32 cellular contexts compared by ENCODE assay signal in the genomic region with DNA sequence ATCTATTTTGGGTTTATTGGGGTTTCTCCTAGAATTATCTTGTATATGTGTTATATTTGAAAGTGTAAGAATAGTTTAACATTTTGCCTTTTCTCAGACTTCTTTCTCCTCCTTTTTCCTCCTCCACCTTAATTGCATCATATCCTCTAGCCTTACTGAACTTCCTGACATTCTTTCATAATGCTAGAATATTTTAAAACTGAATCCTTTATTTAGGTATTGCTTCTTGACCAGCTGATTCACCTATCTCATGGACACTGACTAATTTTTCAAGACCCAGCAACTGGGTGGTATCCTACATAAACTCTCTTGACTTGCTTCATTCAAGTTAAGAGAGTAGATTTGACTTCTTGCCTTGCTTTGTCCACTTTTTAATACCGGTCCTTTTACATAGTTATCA.
DNase-seq lines count a peak whose midpoint lies in the region; ATAC-seq, FAIRE-seq and TF ChIP-seq lines count a peak whose summit lies in the region.
"Had no signal": no experiment of that assay in that cellular context is flagged by ENCODE, and none has a peak within 500 bp of the region (broad histone marks: within the 10 kb centered on the region; RNA-seq: fewer than 3 reads in every experiment).

No MANE protein-coding gene starts in this region.

- H3K36me3 ChIP-seq in ACC112 (ENCODE audit: insufficient read depth, low read length) (no peaks in the 10 kb centered on the region), astrocyte (ENCODE audit: insufficient read depth, low read length) (no peaks in the 10 kb centered on the region)
- H3K36me3 ChIP-seq: MG63, pancreas, upper lobe of left lung had no signal

- H3K36me3 Mint-ChIP-seq in astrocyte (ENCODE audit: low read depth, unreplicated experiment) = no peaks in the 10 kb centered on the region
- H3K36me3 Mint-ChIP-seq in nephron progenitor cell (ENCODE audit: low read depth) = no peaks in the 10 kb centered on the region
- H3K36me3 Mint-ChIP-seq: activated naive CD8-positive, alpha-beta T cell treated with anti-CD3 and anti-CD28 coated beads, Interleukin-2, amount 10 ng/mL, durations not matched to agents 7 days and 5 days; stimulated activated memory B cell treated with anti-CD40 and anti-IgM and Interleukin-4, amounts not matched to agents 10 μg/mL and 1 μg/mL and 100 μg/mL, for 72 hours; T-cell had no signal

- H3K4me3 ChIP-seq in ACC112 (ENCODE audit: low read depth, low read length) = no peak overlapping the region
- no peak overlapping the region for H3K4me3 ChIP-seq in astrocyte (ENCODE audit: insufficient read depth, low read depth, low read length)
- no peak overlapping the region for H3K4me3 ChIP-seq in fibroblast of the aortic adventitia (ENCODE audit: low read depth, low read length)
- H3K4me3 ChIP-seq: hepatocyte, K562, MG63, pancreas, skin epidermis, upper lobe of left lung had no signal

- TF ChIP-seq CTCF in astrocyte (IDR thresholded peaks at IDR 0.05; ENCODE audit: insufficient read depth, low read depth, low read length) (no peak), fibroblast of the aortic adventitia (IDR thresholded peaks at IDR 0.05; ENCODE audit: insufficient read depth, low read length) (no peak), nephron progenitor cell (IDR thresholded peaks at IDR 0.05) (no peak)

- H3K4me1 Mint-ChIP-seq in astrocyte (ENCODE audit: low read depth, unreplicated experiment) = peaks cover 12% of the 10 kb centered on the region
- peaks cover 8% of the 10 kb centered on the region for H3K4me1 Mint-ChIP-seq in nephron progenitor cell
- H3K4me1 Mint-ChIP-seq: activated B cell treated with CpG ODN at 0.5 μM for 24 hours; activated CD4-positive, alpha-beta T cell treated with anti-CD3 and anti-CD28 coated beads, Interleukin-2, amount 10 ng/mL, durations not matched to agents 7 days and 5 days; activated naive CD8-positive, alpha-beta T cell treated with anti-CD3 and anti-CD28 coated beads, Interleukin-2, amount 10 ng/mL, durations not matched to agents 7 days and 5 days; endodermal cell; nephron; stimulated activated memory B cell treated with anti-CD40 and anti-IgM and Interleukin-4, amounts not matched to agents 10 μg/mL and 1 μg/mL and 100 μg/mL, for 72 hours; T-cell had no signal

- H4K20me1 ChIP-seq in astrocyte (ENCODE audit: insufficient read depth, low read length) = no peaks in the 10 kb centered on the region

- H3K9me3 ChIP-seq in astrocyte (ENCODE audit: insufficient read depth, low read depth, low read length) = no peaks in the 10 kb centered on the region
- H3K9me3 ChIP-seq: MG63, pancreas, upper lobe of left lung had no signal

- H3K4me3 Mint-ChIP-seq in astrocyte (ENCODE audit: unreplicated experiment) (no peak overlapping the region), nephron progenitor cell (no peak overlapping the region)
- H3K4me3 Mint-ChIP-seq: activated B cell treated with CpG ODN at 0.5 μM for 24 hours; activated CD4-positive, alpha-beta T cell treated with anti-CD3 and anti-CD28 coated beads, Interleukin-2, amount 10 ng/mL, durations not matched to agents 7 days and 5 days; activated naive CD8-positive, alpha-beta T cell treated with anti-CD3 and anti-CD28 coated beads, Interleukin-2, amount 10 ng/mL, durations not matched to agents 7 days and 5 days; activated T-cell treated with anti-CD3 and anti-CD28 coated beads, Interleukin-2, amount 50 U/mL, for 4 hours; endodermal cell; nephron; stimulated activated memory B cell treated with anti-CD40 and anti-IgM and Interleukin-4, amounts not matched to agents 10 μg/mL and 1 μg/mL and 100 μg/mL, for 72 hours; T-cell had no signal

- H3K4me1 ChIP-seq in ACC112 (ENCODE audit: control insufficient read depth, insufficient read depth, low read length, unreplicated experiment) (peaks cover 14% of the 10 kb centered on the region), astrocyte (ENCODE audit: insufficient read depth, low read length) (no peaks in the 10 kb centered on the region)
- H3K4me1 ChIP-seq: pancreas, upper lobe of left lung had no signal

- FAIRE-seq in astrocyte (lab: Jason Lieb, UNC) = no peak
- FAIRE-seq: H54, HTR-8/SVneo, K562, pancreas had no signal

- H3K27ac ChIP-seq in ACC112 (ENCODE audit: low read depth, low read length) = peak overlapping the region; percentile 62
- no peak overlapping the region for H3K27ac ChIP-seq in astrocyte (ENCODE audit: low read depth, low read length)
- H3K27ac ChIP-seq: hepatocyte, pancreas, skin epidermis, upper lobe of left lung had no signal

- H2AFZ ChIP-seq in ACC112 (ENCODE audit: low read length, unreplicated experiment) (peak overlapping the region; percentile 45), astrocyte (ENCODE audit: low read depth, low read length) (no peak overlapping the region)
- H2AFZ ChIP-seq: hepatocyte had no signal

- H3K9me3 Mint-ChIP-seq in astrocyte (ENCODE audit: unreplicated experiment) = no peaks in the 10 kb centered on the region
- H3K9me3 Mint-ChIP-seq in nephron progenitor cell = no peaks in the 10 kb centered on the region
- H3K9me3 Mint-ChIP-seq: endodermal cell, nephron had no signal

- H3K27ac Mint-ChIP-seq in astrocyte (ENCODE audit: unreplicated experiment) = peak overlapping the region; percentile 3
- no peak overlapping the region for H3K27ac Mint-ChIP-seq in nephron progenitor cell
- H3K27ac Mint-ChIP-seq: activated B cell treated with CpG ODN at 0.5 μM for 24 hours; activated CD4-positive, alpha-beta T cell treated with anti-CD3 and anti-CD28 coated beads, Interleukin-2, amount 10 ng/mL, durations not matched to agents 7 days and 5 days; activated naive CD8-positive, alpha-beta T cell treated with anti-CD3 and anti-CD28 coated beads, Interleukin-2, amount 10 ng/mL, durations not matched to agents 7 days and 5 days; endodermal cell; nephron; stimulated activated memory B cell treated with anti-CD40 and anti-IgM and Interleukin-4, amounts not matched to agents 10 μg/mL and 1 μg/mL and 100 μg/mL, for 72 hours; T-cell had no signal

- DNase-seq in HT1080 (ENCODE audit: low read depth) (peak; percentile 36), astrocyte (ENCODE audit: low read depth) (no peak), fibroblast of the aortic adventitia (ENCODE audit: low read depth) (peak; percentile 53), midbrain (lab: John Stamatoyannopoulos, UW) (no peak), T-helper 9 cell (no peak), nephron progenitor cell (no peak)
- DNase-seq: activated B cell treated with CpG ODN at 0.5 μM for 24 hours; activated CD4-positive, alpha-beta T cell treated with anti-CD3 and anti-CD28 coated beads, Interleukin-2, amount 10 ng/mL, durations not matched to agents 7 days and 5 days; activated gamma-delta T cell; activated naive CD8-positive, alpha-beta T cell treated with anti-CD3 and anti-CD28 coated beads, Interleukin-2, amount 10 ng/mL, durations not matched to agents 7 days and 5 days; activated T-cell treated with anti-CD3 and anti-CD28 coated beads, Interleukin-2, amount 50 U/mL, for 4 hours; Calu3; dermis blood vessel endothelial cell; DND-41; endodermal cell; left cardiac atrium; MG63; NCI-H2029; NCI-H526 treated with DMSO at 0.1 percent for 48 hours; pancreas; T-cell; upper lobe of left lung had no signal

- no peak overlapping the region for H3K9ac ChIP-seq in astrocyte (ENCODE audit: low read length)

- no peaks in the 10 kb centered on the region for H3K79me2 ChIP-seq in ACC112 (ENCODE audit: control insufficient read depth, insufficient read depth, low read length, unreplicated experiment)
- H3K79me2 ChIP-seq in astrocyte (ENCODE audit: insufficient read depth, low read length) = no peaks in the 10 kb centered on the region
- H3K79me2 ChIP-seq: hepatocyte had no signal

- H3K27me3 ChIP-seq in ACC112 (ENCODE audit: insufficient read depth, low read length) = no peaks in the 10 kb centered on the region
- H3K27me3 ChIP-seq in astrocyte (ENCODE audit: insufficient read depth, low read length) = no peaks in the 10 kb centered on the region
- H3K27me3 ChIP-seq: hepatocyte, MG63, pancreas, upper lobe of left lung had no signal

- H3K27me3 Mint-ChIP-seq in astrocyte (ENCODE audit: low read depth, unreplicated experiment) (no peaks in the 10 kb centered on the region), nephron progenitor cell (ENCODE audit: low read depth, poor library complexity) (no peaks in the 10 kb centered on the region)
- H3K27me3 Mint-ChIP-seq: activated B cell treated with CpG ODN at 0.5 μM for 24 hours; activated CD4-positive, alpha-beta T cell treated with anti-CD3 and anti-CD28 coated beads, Interleukin-2, amount 10 ng/mL, durations not matched to agents 7 days and 5 days; activated naive CD8-positive, alpha-beta T cell treated with anti-CD3 and anti-CD28 coated beads, Interleukin-2, amount 10 ng/mL, durations not matched to agents 7 days and 5 days; stimulated activated memory B cell treated with anti-CD40 and anti-IgM and Interleukin-4, amounts not matched to agents 10 μg/mL and 1 μg/mL and 100 μg/mL, for 72 hours; T-cell had no signal

- H3K4me2 ChIP-seq in astrocyte (ENCODE audit: low read length) = no peak overlapping the region
- H3K4me2 ChIP-seq: hepatocyte had no signal

- ATAC-seq in GM21360 (IDR thresholded peaks at IDR 0.05; ENCODE audit: unreplicated experiment) = no peak
- ATAC-seq: activated T-cell treated with anti-CD3 and anti-CD28 coated beads, Interleukin-2, amount 50 U/mL, for 4 hours; K562; Panc1; pancreas; stimulated activated memory B cell treated with anti-CD40 and anti-IgM and Interleukin-4, amounts not matched to agents 10 μg/mL and 1 μg/mL and 100 μg/mL, for 72 hours; T-cell had no signal

Comparison
In these comparisons a context has a peak if more than half of its experiments do, and no peak if none do; other contexts are left out.
1. DNase-seq: peak in HT1080 (single experiment) and fibroblast of the aortic adventitia (single experiment); none in astrocyte (single experiment), midbrain (single experiment), T-helper 9 cell (single experiment) and nephron progenitor cell (single experiment).